Comparison of ENCODE assay signal across 2 cellular contexts in the genomic region with DNA sequence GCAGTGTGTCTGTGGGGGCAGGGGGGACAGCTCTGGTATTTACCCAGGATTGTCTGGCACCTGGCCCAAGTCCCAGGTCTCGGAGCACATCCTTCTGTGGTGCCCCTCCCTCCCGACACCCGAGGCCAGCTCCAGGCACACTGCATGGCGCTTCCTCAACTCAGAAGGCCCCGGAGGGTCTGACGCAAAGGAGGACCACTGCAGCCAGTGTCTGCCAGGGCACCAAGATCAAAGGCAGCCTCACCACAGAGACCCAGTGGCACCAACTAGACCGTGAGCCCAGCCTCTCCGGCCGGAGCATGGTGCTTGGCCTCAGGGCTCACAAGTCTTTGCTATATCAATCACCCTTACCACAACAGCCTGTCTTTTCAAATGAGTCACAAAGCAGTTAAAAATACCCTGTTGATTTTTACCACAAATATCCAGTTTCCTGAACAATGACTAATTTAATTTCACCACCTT.
A peak's percentile ranks its signal among the peaks of the same experiment; 100 is the strongest.
TF ChIP-seq lines count a peak whose summit lies in the region.

No MANE protein-coding gene starts in this region.

TF ChIP-seq in HCT116, 20 proteins besides CTCF, POLR2A, EP300 and RAD21 (continued from another document):
- TF ChIP-seq, protein P1, sequence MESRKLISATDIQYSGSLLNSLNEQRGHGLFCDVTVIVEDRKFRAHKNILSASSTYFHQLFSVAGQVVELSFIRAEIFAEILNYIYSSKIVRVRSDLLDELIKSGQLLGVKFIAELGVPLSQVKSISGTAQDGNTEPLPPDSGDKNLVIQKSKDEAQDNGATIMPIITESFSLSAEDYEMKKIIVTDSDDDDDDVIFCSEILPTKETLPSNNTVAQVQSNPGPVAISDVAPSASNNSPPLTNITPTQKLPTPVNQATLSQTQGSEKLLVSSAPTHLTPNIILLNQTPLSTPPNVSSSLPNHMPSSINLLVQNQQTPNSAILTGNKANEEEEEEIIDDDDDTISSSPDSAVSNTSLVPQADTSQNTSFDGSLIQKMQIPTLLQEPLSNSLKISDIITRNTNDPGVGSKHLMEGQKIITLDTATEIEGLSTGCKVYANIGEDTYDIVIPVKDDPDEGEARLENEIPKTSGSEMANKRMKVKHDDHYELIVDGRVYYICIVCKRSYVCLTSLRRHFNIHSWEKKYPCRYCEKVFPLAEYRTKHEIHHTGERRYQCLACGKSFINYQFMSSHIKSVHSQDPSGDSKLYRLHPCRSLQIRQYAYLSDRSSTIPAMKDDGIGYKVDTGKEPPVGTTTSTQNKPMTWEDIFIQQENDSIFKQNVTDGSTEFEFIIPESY (IDR thresholded peaks at IDR 0.05; ENCODE audit: extremely low read depth, insufficient replicate concordance, low read length): no peak
- TF ChIP-seq, protein P2, sequence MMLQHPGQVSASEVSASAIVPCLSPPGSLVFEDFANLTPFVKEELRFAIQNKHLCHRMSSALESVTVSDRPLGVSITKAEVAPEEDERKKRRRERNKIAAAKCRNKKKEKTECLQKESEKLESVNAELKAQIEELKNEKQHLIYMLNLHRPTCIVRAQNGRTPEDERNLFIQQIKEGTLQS (IDR thresholded peaks at IDR 0.05): no peak
- TF ChIP-seq, protein P3, sequence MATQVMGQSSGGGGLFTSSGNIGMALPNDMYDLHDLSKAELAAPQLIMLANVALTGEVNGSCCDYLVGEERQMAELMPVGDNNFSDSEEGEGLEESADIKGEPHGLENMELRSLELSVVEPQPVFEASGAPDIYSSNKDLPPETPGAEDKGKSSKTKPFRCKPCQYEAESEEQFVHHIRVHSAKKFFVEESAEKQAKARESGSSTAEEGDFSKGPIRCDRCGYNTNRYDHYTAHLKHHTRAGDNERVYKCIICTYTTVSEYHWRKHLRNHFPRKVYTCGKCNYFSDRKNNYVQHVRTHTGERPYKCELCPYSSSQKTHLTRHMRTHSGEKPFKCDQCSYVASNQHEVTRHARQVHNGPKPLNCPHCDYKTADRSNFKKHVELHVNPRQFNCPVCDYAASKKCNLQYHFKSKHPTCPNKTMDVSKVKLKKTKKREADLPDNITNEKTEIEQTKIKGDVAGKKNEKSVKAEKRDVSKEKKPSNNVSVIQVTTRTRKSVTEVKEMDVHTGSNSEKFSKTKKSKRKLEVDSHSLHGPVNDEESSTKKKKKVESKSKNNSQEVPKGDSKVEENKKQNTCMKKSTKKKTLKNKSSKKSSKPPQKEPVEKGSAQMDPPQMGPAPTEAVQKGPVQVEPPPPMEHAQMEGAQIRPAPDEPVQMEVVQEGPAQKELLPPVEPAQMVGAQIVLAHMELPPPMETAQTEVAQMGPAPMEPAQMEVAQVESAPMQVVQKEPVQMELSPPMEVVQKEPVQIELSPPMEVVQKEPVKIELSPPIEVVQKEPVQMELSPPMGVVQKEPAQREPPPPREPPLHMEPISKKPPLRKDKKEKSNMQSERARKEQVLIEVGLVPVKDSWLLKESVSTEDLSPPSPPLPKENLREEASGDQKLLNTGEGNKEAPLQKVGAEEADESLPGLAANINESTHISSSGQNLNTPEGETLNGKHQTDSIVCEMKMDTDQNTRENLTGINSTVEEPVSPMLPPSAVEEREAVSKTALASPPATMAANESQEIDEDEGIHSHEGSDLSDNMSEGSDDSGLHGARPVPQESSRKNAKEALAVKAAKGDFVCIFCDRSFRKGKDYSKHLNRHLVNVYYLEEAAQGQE (IDR thresholded peaks at IDR 0.05; ENCODE audit: low read depth): no peak
- TF ChIP-seq, protein P4, sequence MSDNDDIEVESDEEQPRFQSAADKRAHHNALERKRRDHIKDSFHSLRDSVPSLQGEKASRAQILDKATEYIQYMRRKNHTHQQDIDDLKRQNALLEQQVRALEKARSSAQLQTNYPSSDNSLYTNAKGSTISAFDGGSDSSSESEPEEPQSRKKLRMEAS (IDR thresholded peaks at IDR 0.05): peak; percentile 42
- TF ChIP-seq ELF1 (IDR thresholded peaks at IDR 0.05; ENCODE audit: borderline replicate concordance, low read depth): no peak
- peak; percentile 73; the same call in 1 of the 2 replicates for TF ChIP-seq CBX3 (IDR thresholded peaks at IDR 0.05; ENCODE audit: low read depth)
- TF ChIP-seq TCF7L2 (IDR thresholded peaks at IDR 0.05; ENCODE audit: borderline replicate concordance, extremely low read depth, insufficient read depth, insufficient read length): peak; percentile 54
- peak; percentile 67 for TF ChIP-seq CEBPB (IDR thresholded peaks at IDR 0.05; ENCODE audit: low read depth)
- no peak for TF ChIP-seq ZFX (IDR thresholded peaks at IDR 0.05)
- peak; percentile 77 for TF ChIP-seq JUND (IDR thresholded peaks at IDR 0.05)
- TF ChIP-seq SIN3A (IDR thresholded peaks at IDR 0.05; ENCODE audit: low read depth): no peak
- no peak for TF ChIP-seq EGR1 (IDR thresholded peaks at IDR 0.05; ENCODE audit: low read depth)
- TF ChIP-seq SP1 (IDR thresholded peaks at IDR 0.05; ENCODE audit: low read depth): peak; percentile 61; the same call in 1 of the 2 replicates
- TF ChIP-seq POLR2AphosphoS5 (IDR thresholded peaks at IDR 0.05; ENCODE audit: low read depth, low read length): no peak
- TF ChIP-seq EZH2phosphoT487 (IDR thresholded peaks at IDR 0.05; ENCODE audit: borderline replicate concordance): no peak
- peak; percentile 77 for TF ChIP-seq FOSL1 (IDR thresholded peaks at IDR 0.05; ENCODE audit: low read depth)
- no peak for TF ChIP-seq SRF (IDR thresholded peaks at IDR 0.05; ENCODE audit: low read depth)
- no peak for TF ChIP-seq ZNF274 (IDR thresholded peaks at IDR 0.05; ENCODE audit: low read depth, low read length)

TF ChIP-seq in H1, 55 proteins besides CTCF, POLR2A, EP300 and RAD21 (continued from another document):
- TF ChIP-seq, protein P5, sequence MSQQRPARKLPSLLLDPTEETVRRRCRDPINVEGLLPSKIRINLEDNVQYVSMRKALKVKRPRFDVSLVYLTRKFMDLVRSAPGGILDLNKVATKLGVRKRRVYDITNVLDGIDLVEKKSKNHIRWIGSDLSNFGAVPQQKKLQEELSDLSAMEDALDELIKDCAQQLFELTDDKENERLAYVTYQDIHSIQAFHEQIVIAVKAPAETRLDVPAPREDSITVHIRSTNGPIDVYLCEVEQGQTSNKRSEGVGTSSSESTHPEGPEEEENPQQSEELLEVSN (IDR thresholded peaks at IDR 0.05): no peak
- no peak for TF ChIP-seq SP1 (IDR thresholded peaks at IDR 0.05; ENCODE audit: low read depth, low read length)
- TF ChIP-seq HDAC2 (IDR thresholded peaks at IDR 0.05; ENCODE audit: borderline replicate concordance in 1 of 2, low read depth in 2 of 2, low read length in 2 of 2): no peak
- TF ChIP-seq HDAC6 (IDR thresholded peaks at IDR 0.05; ENCODE audit: low read depth, low read length): no peak
